In the genomic region with DNA sequence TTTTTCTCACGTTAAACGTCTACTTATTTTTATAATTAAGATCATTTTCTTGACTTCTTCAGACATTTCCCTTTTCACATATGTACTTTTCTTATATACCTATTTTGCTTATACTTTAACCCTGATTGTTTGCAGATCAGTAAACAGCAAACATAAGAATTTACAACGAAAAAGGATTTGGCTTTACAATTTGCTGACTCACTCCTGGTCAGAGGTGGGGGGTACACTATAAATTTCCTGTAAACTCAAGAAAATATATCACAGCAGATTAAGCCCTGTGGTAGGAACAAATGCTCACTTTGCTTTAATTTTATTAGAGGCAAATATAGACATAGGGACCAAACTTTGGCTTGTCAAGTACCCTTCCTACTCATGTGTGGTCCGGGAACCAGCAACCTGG, we compare ENCODE assay signal across 17 cellular contexts.
A peak's percentile ranks its signal among the peaks of the same experiment; 100 is the strongest.
DNase-seq lines count a peak whose midpoint lies in the region; ATAC-seq, FAIRE-seq and TF ChIP-seq lines count a peak whose summit lies in the region.
"Had no signal": no experiment of that assay in that cellular context is flagged by ENCODE, and none has a peak within 500 bp of the region (broad histone marks: within the 10 kb centered on the region; RNA-seq: fewer than 3 reads in every experiment).

No MANE protein-coding gene starts in this region.

- H3K4me3 Mint-ChIP-seq in T-helper 17 cell (no peak overlapping the region), natural killer cell (no peak overlapping the region), progenitor cell of endocrine pancreas (ENCODE audit: low read depth) (no peak overlapping the region)
- H3K4me3 Mint-ChIP-seq: CD8-positive, alpha-beta memory T cell had no signal

- no peak for TF ChIP-seq CTCF in A549 (IDR thresholded peaks at IDR 0.05)
- TF ChIP-seq CTCF in natural killer cell (IDR thresholded peaks at IDR 0.05), result no peak
- TF ChIP-seq CTCF in progenitor cell of endocrine pancreas (IDR thresholded peaks at IDR 0.05; ENCODE audit: unreplicated experiment), result no peak

- no peaks in the 10 kb centered on the region for H3K9me3 Mint-ChIP-seq in natural killer cell
- H3K9me3 Mint-ChIP-seq in progenitor cell of endocrine pancreas (ENCODE audit: low read depth), result no peaks in the 10 kb centered on the region
- H3K9me3 Mint-ChIP-seq: CD8-positive, alpha-beta memory T cell had no signal

- H3K27me3 Mint-ChIP-seq in T-helper 17 cell (no peaks in the 10 kb centered on the region), natural killer cell (ENCODE audit: low read depth in 2 of 2) (no peaks in the 10 kb centered on the region), progenitor cell of endocrine pancreas (no peaks in the 10 kb centered on the region)
- H3K27me3 Mint-ChIP-seq: CD8-positive, alpha-beta memory T cell had no signal

- H3K36me3 Mint-ChIP-seq in T-helper 17 cell (ENCODE audit: low read depth), result peaks cover 16% of the 10 kb centered on the region
- H3K36me3 Mint-ChIP-seq in natural killer cell, result peaks cover 18% of the 10 kb centered on the region
- peaks cover 4% of the 10 kb centered on the region for H3K36me3 Mint-ChIP-seq in progenitor cell of endocrine pancreas (ENCODE audit: insufficient read depth)

- intact Hi-C loops in natural killer cell (cut with micrococcal nuclease), result no loop called here

- TF ChIP-seq RAD21 in A549 (conservative IDR thresholded peaks at IDR 0.05 in 1 of 2, IDR thresholded peaks at IDR 0.05 in 1 of 2), result no peak

- FAIRE-seq in A549 (lab: Jason Lieb, UNC) (no peak), H54 (lab: Jason Lieb, UNC) (peak; percentile 6)
- FAIRE-seq: GM12891, GM18507 had no signal

- POLR2A ChIA-PET in A549 (lab: Yijun Ruan, JAX), result no interaction called here

- TF ChIP-seq POLR2A in A549 (IDR thresholded peaks at IDR 0.05; ENCODE audit: low read length) (no peak), H54 (IDR thresholded peaks at IDR 0.05; ENCODE audit: low read depth, low read length) (no peak)

- peaks cover 42% of the 10 kb centered on the region for H3K4me1 Mint-ChIP-seq in T-helper 17 cell
- H3K4me1 Mint-ChIP-seq in natural killer cell, result peaks cover 55 to 56% of the 10 kb centered on the region in 2 donors
- no peaks in the 10 kb centered on the region for H3K4me1 Mint-ChIP-seq in progenitor cell of endocrine pancreas (ENCODE audit: low read depth)

- no peak for TF ChIP-seq EP300 in A549 (IDR thresholded peaks at IDR 0.05)

- H3K4me1 ChIP-seq in A549, result peaks cover 18% of the 10 kb centered on the region
- H3K4me1 ChIP-seq: BLaER1 treated with 17β-estradiol and CSF1 and Interleukin-3, amounts not matched to agents 10 nM and 100 nM had no signal

- CTCF ChIA-PET in A549 (lab: Yijun Ruan, JAX), result no interaction called here

- no peaks in the 10 kb centered on the region for H3K9me3 ChIP-seq in A549
- no peaks in the 10 kb centered on the region for H3K9me3 ChIP-seq in T-helper 17 cell (ENCODE audit: control insufficient read depth, low read length, poor library complexity, severe bottlenecking)
- H3K9me3 ChIP-seq: BLaER1 treated with 17β-estradiol and CSF1 and Interleukin-3, amounts not matched to agents 10 nM and 100 nM; SJCRH30 had no signal

- no peak overlapping the region for H3K4me3 ChIP-seq in A549
- H3K4me3 ChIP-seq: BLaER1 treated with 17β-estradiol and CSF1 and Interleukin-3, amounts not matched to agents 10 nM and 100 nM; SJCRH30 had no signal

- 71% methylated on average over 4 of the region's 4 CpGs for WGBS in A549 (ENCODE audit: missing lambda C conversion rate)

- H3K27ac Mint-ChIP-seq in T-helper 17 cell, result peak overlapping the region; percentile 56
- H3K27ac Mint-ChIP-seq in natural killer cell, result peak overlapping the region; percentile 5 to 62
- H3K27ac Mint-ChIP-seq in progenitor cell of endocrine pancreas, result no peak overlapping the region

- H3K27ac ChIP-seq in A549, result peak overlapping the region; percentile 58 to 84; a peak in 4 of 6 replicates
- H3K27ac ChIP-seq: BLaER1 treated with 17β-estradiol and CSF1 and Interleukin-3, amounts not matched to agents 10 nM and 100 nM; SJCRH30 had no signal

- DNase-seq in A549 (ENCODE audit: low read depth in 1 of 2, low spot score in 1 of 2) (no peak), H54 (ENCODE audit: insufficient read length, low spot score) (no peak), T-helper 17 cell (no peak), natural killer cell (no peak), progenitor cell of endocrine pancreas (ENCODE audit: low spot score, unreplicated experiment) (no peak), T-helper 2 cell (no peak)
- no peak for DNase-seq in stimulated activated naive CD4-positive, alpha-beta T cell treated with Interleukin-2 at 50 U/mL for 16 hours (lab: John Stamatoyannopoulos, UW)
- DNase-seq: CD8-positive, alpha-beta memory T cell; GOT3; NCI-H1417; NCI-H2029; NCI-H345; RPMI8226; SJCRH30 had no signal

- peak in 1 of 2 experiments; percentile 30; a peak in 1 of 6 replicates for ATAC-seq in A549
- ATAC-seq in T-helper 17 cell, result no peak
- no peak for ATAC-seq in natural killer cell

- H3K4me2 ChIP-seq in A549, result peak overlapping the region; percentile 58; the same call in 2 of the 3 replicates
- H3K4me2 ChIP-seq: BLaER1 treated with 17β-estradiol and CSF1 and Interleukin-3, amounts not matched to agents 10 nM and 100 nM had no signal

TF ChIP-seq in A549, 52 proteins besides CTCF, POLR2A, EP300 and RAD21:
- no peak for TF ChIP-seq TP53 (CRISPR knock-in tag; IDR thresholded peaks at IDR 0.05)
- TF ChIP-seq NFE2L2 (conservative IDR thresholded peaks at IDR 0.05; ENCODE audit: low read length), result 0 out of 2 replicates have a peak, but pooled peaks have one; percentile 23
- TF ChIP-seq MAFK (IDR thresholded peaks at IDR 0.05; ENCODE audit: partially characterized antibody), result peak; percentile 66
